ENCODE assay signal across 26 cellular contexts in genomic region chr3:38603731-38604131, GRCh38. TPM values are rescaled to one million over a fixed set of nuclear protein-coding genes. Genes with fewer than 3 reads are reported as not detected.
"Had no signal": no experiment of that assay in that cellular context is flagged by ENCODE, and none has a peak within 500 bp of the region (broad histone marks: within the 10 kb centered on the region; RNA-seq: fewer than 3 reads in every experiment).

No MANE protein-coding gene starts in this region.

- H3K27ac ChIP-seq: dorsolateral prefrontal cortex, epithelial cell of prostate, esophagus muscularis mucosa, foreskin keratinocyte, gastroesophageal sphincter, heart left ventricle, hepatocyte, left lung, neural progenitor cell, psoas muscle, skin epidermis, thoracic aorta, tibial nerve, upper lobe of left lung, uterus had no signal

- ATAC-seq: foreskin keratinocyte; gastroesophageal sphincter; heart left ventricle; left cardiac atrium; left lung; psoas muscle; right cardiac atrium; stimulated activated naive B cell treated with anti-CD40 and anti-IgM and Interleukin-4, amounts not matched to agents 10 μg/mL and 1 μg/mL and 100 μg/mL, for 72 hours had no signal

- H3K27me3 ChIP-seq: dorsolateral prefrontal cortex, esophagus muscularis mucosa, foreskin keratinocyte, gastroesophageal sphincter, heart left ventricle, hepatocyte, left lung, neural progenitor cell, tibial nerve, upper lobe of left lung, uterus had no signal

- H3K9me3 Mint-ChIP-seq: nephron; stimulated activated naive CD8-positive, alpha-beta T cell treated with anti-CD3 and anti-CD28 coated beads, Interleukin-15, Interleukin-2, amounts not matched to agents 100 ng/mL and 50 ng/mL, for 24 hours had no signal

- H3K36me3 Mint-ChIP-seq: neural progenitor cell; stimulated activated naive B cell treated with anti-CD40 and anti-IgM and Interleukin-4, amounts not matched to agents 10 μg/mL and 1 μg/mL and 100 μg/mL, for 72 hours had no signal

- H3K9me3 ChIP-seq: esophagus muscularis mucosa, gastroesophageal sphincter, left lung, psoas muscle, thoracic aorta, upper lobe of left lung, uterus had no signal

- DNase-seq: cerebellar nuclear complex; effector CD4-positive, alpha-beta T cell; foreskin keratinocyte; left cardiac atrium; right cardiac atrium; stimulated activated CD4-positive, alpha-beta T cell treated with anti-CD3 and anti-CD28 coated beads, Interleukin-15, amount 100 ng/mL, for 24 hours; stimulated activated CD4-positive, alpha-beta T cell treated with anti-CD3 and anti-CD28 coated beads, Interleukin-2, amount 100 ng/mL, for 48 hours; stimulated activated naive B cell treated with anti-CD40 and anti-IgM and Interleukin-4, amounts not matched to agents 10 μg/mL and 1 μg/mL and 100 μg/mL, for 72 hours; upper lobe of left lung; uterus had no signal

- H3K4me3 ChIP-seq: dorsolateral prefrontal cortex, esophagus muscularis mucosa, gastroesophageal sphincter, heart left ventricle, hepatocyte, left lung, neural progenitor cell, psoas muscle, skin epidermis, thoracic aorta, tibial nerve, upper lobe of left lung, uterus had no signal

- H3K4me3 Mint-ChIP-seq: nephron; neural progenitor cell; stimulated activated naive B cell treated with anti-CD40 and anti-IgM and Interleukin-4, amounts not matched to agents 10 μg/mL and 1 μg/mL and 100 μg/mL, for 72 hours; stimulated activated naive CD8-positive, alpha-beta T cell treated with anti-CD3 and anti-CD28 coated beads, Interleukin-15, Interleukin-2, amounts not matched to agents 100 ng/mL and 50 ng/mL, for 24 hours had no signal

- H3K27me3 Mint-ChIP-seq: stimulated activated naive CD8-positive, alpha-beta T cell treated with anti-CD3 and anti-CD28 coated beads, Interleukin-15, Interleukin-2, amounts not matched to agents 100 ng/mL and 50 ng/mL, for 24 hours had no signal

- H3K4me1 ChIP-seq: esophagus muscularis mucosa, foreskin keratinocyte, gastroesophageal sphincter, heart left ventricle, left lung, psoas muscle, tibial nerve, upper lobe of left lung, uterus had no signal

- H3K36me3 ChIP-seq: gastroesophageal sphincter, left lung, neural progenitor cell, upper lobe of left lung, uterus had no signal

- H3K27ac Mint-ChIP-seq: nephron; neural progenitor cell; stimulated activated naive B cell treated with anti-CD40 and anti-IgM and Interleukin-4, amounts not matched to agents 10 μg/mL and 1 μg/mL and 100 μg/mL, for 72 hours; stimulated activated naive CD8-positive, alpha-beta T cell treated with anti-CD3 and anti-CD28 coated beads, Interleukin-15, Interleukin-2, amounts not matched to agents 100 ng/mL and 50 ng/mL, for 24 hours had no signal

- H3K4me1 Mint-ChIP-seq: nephron; stimulated activated naive B cell treated with anti-CD40 and anti-IgM and Interleukin-4, amounts not matched to agents 10 μg/mL and 1 μg/mL and 100 μg/mL, for 72 hours had no signal

RNA-seq across cellular contexts. Expression of gene SCN5A, which starts 45.8 kb away (rescaled TPM):
- total RNA-seq: mononuclear cell, osteocyte had no signal
